ENCODE assay signal across 17 cellular contexts in genomic region chr4:123232439-123232838, GRCh38.
DNase-seq lines count a peak whose midpoint lies in the region; ATAC-seq and TF ChIP-seq lines count a peak whose summit lies in the region.
"Had no signal": no experiment of that assay in that cellular context is flagged by ENCODE, and none has a peak within 500 bp of the region (broad histone marks: within the 10 kb centered on the region; RNA-seq: fewer than 3 reads in every experiment).

No MANE protein-coding gene starts in this region.

- H3K27me3 ChIP-seq in dorsolateral prefrontal cortex, result no peaks in the 10 kb centered on the region
- H3K27me3 ChIP-seq: heart left ventricle had no signal

- ATAC-seq in central memory CD8-positive, alpha-beta T cell (replicated peaks; ENCODE audit: extremely low read depth, poor library complexity, severe bottlenecking), result no peak
- no peak for ATAC-seq in GM21717 (IDR thresholded peaks at IDR 0.05; ENCODE audit: unreplicated experiment)
- ATAC-seq: HepG2 had no signal

- intact Hi-C loops in dorsolateral prefrontal cortex (cut with DNase I), result no loop called here

- H3K27ac ChIP-seq in dorsolateral prefrontal cortex, result no peak overlapping the region

- peaks cover 8% of the 10 kb centered on the region for H3K4me1 Mint-ChIP-seq in central memory CD8-positive, alpha-beta T cell
- peaks cover 45% of the 10 kb centered on the region for H3K4me1 Mint-ChIP-seq in neural crest cell
- no peaks in the 10 kb centered on the region for H3K4me1 Mint-ChIP-seq in activated CD4-positive, alpha-beta T cell treated with anti-CD3 and anti-CD28 coated beads, Interleukin-2, amount 10 ng/mL, durations not matched to agents 7 days and 5 days

- POLR2A ChIA-PET in activated CD4-positive, alpha-beta T cell treated with anti-CD3 and anti-CD28 coated beads, Interleukin-2, amount 10 ng/mL, durations not matched to agents 7 days and 5 days (lab: Charles Lee), result no interaction called here

- peaks cover 3% of the 10 kb centered on the region for H3K36me3 Mint-ChIP-seq in central memory CD8-positive, alpha-beta T cell (ENCODE audit: insufficient read depth)
- peaks cover 18% of the 10 kb centered on the region for H3K36me3 Mint-ChIP-seq in neural crest cell (ENCODE audit: low read depth)
- peaks cover 17% of the 10 kb centered on the region for H3K36me3 Mint-ChIP-seq in activated CD4-positive, alpha-beta T cell treated with anti-CD3 and anti-CD28 coated beads, Interleukin-2, amount 10 ng/mL, durations not matched to agents 7 days and 5 days (ENCODE audit: low read depth)

- H3K27me3 Mint-ChIP-seq in central memory CD8-positive, alpha-beta T cell, result no peaks in the 10 kb centered on the region
- H3K27me3 Mint-ChIP-seq in neural crest cell (ENCODE audit: low read depth), result no peaks in the 10 kb centered on the region
- H3K27me3 Mint-ChIP-seq in activated CD4-positive, alpha-beta T cell treated with anti-CD3 and anti-CD28 coated beads, Interleukin-2, amount 10 ng/mL, durations not matched to agents 7 days and 5 days, result no peaks in the 10 kb centered on the region
- H3K27me3 Mint-ChIP-seq: CD4-positive, alpha-beta T cell; natural killer cell treated with Interleukin-12 subunit alpha and Interleukin-12 subunit beta and Interleukin-15 and Interleukin-18, amount 100 ng/mL, for 72 hours had no signal

- H3K4me3 ChIP-seq in dorsolateral prefrontal cortex, result no peak overlapping the region
- H3K4me3 ChIP-seq: heart left ventricle had no signal

- no peaks in the 10 kb centered on the region for H3K9me3 Mint-ChIP-seq in central memory CD8-positive, alpha-beta T cell
- peaks cover 7% of the 10 kb centered on the region for H3K9me3 Mint-ChIP-seq in neural crest cell
- peaks cover 5% of the 10 kb centered on the region for H3K9me3 Mint-ChIP-seq in activated CD4-positive, alpha-beta T cell treated with anti-CD3 and anti-CD28 coated beads, Interleukin-2, amount 10 ng/mL, durations not matched to agents 7 days and 5 days
- H3K9me3 Mint-ChIP-seq: natural killer cell treated with Interleukin-12 subunit alpha and Interleukin-12 subunit beta and Interleukin-15 and Interleukin-18, amount 100 ng/mL, for 72 hours had no signal

- CTCF ChIA-PET in activated CD4-positive, alpha-beta T cell treated with anti-CD3 and anti-CD28 coated beads, Interleukin-2, amount 10 ng/mL, durations not matched to agents 7 days and 5 days (lab: Charles Lee), result no interaction called here

- H3K4me3 Mint-ChIP-seq in central memory CD8-positive, alpha-beta T cell, result no peak overlapping the region
- H3K4me3 Mint-ChIP-seq in neural crest cell, result no peak overlapping the region
- no peak overlapping the region for H3K4me3 Mint-ChIP-seq in activated CD4-positive, alpha-beta T cell treated with anti-CD3 and anti-CD28 coated beads, Interleukin-2, amount 10 ng/mL, durations not matched to agents 7 days and 5 days
- H3K4me3 Mint-ChIP-seq: CD4-positive, alpha-beta T cell; natural killer cell treated with Interleukin-12 subunit alpha and Interleukin-12 subunit beta and Interleukin-15 and Interleukin-18, amount 100 ng/mL, for 72 hours had no signal

- peak overlapping the region; percentile 5 for H3K27ac Mint-ChIP-seq in central memory CD8-positive, alpha-beta T cell (ENCODE audit: low read depth)
- peak overlapping the region; percentile 48 for H3K27ac Mint-ChIP-seq in neural crest cell (ENCODE audit: unreplicated experiment)
- no peak overlapping the region for H3K27ac Mint-ChIP-seq in activated CD4-positive, alpha-beta T cell treated with anti-CD3 and anti-CD28 coated beads, Interleukin-2, amount 10 ng/mL, durations not matched to agents 7 days and 5 days
- H3K27ac Mint-ChIP-seq: CD4-positive, alpha-beta T cell; natural killer cell treated with Interleukin-12 subunit alpha and Interleukin-12 subunit beta and Interleukin-15 and Interleukin-18, amount 100 ng/mL, for 72 hours had no signal

- TF ChIP-seq CTCF in neural crest cell (conservative IDR thresholded peaks at IDR 0.05), result no peak
- TF ChIP-seq CTCF in dorsolateral prefrontal cortex (IDR thresholded peaks at IDR 0.05 in 54 of 56, conservative IDR thresholded peaks at IDR 0.05 in 2 of 56; ENCODE audit: low read depth in 1 of 56, partially characterized antibody in 56 of 56), result no peak

- DNase-seq in EL (peak; percentile 68), NOMO-1 treated with DMSO at 0.1 percent for 48 hours (lab: John Stamatoyannopoulos, UW; ENCODE audit: unreplicated experiment) (peak; percentile 88), neural crest cell (ENCODE audit: low read depth, low spot score) (no peak), dorsolateral prefrontal cortex (no peak)
- DNase-seq in central memory CD8-positive, alpha-beta T cell (ENCODE audit: low spot score in 2 of 2), result no peak
- no peak for DNase-seq in activated CD4-positive, alpha-beta T cell treated with anti-CD3 and anti-CD28 coated beads, Interleukin-2, amount 10 ng/mL, durations not matched to agents 7 days and 5 days
- no peak for DNase-seq in activated CD8-positive, alpha-beta memory T cell treated with anti-CD3 and anti-CD28 coated beads, Interleukin-2, amount 50 U/mL, for 4 hours
- DNase-seq: activated T-cell treated with anti-CD3 and anti-CD28 coated beads for 4 hours; amygdala; CD4-positive, alpha-beta T cell; heart left ventricle; NCI-H1694; NCI-H69; SHP77 treated with DMSO at 0.1 percent for 48 hours had no signal

Comparison
In these comparisons a context has a peak if more than half of its experiments do, and no peak if none do; other contexts are left out.
1. DNase-seq: peak in EL (single experiment) and NOMO-1 treated with DMSO at 0.1 percent for 48 hours (single experiment); none in central memory CD8-positive, alpha-beta T cell (0 of 2), neural crest cell (single experiment), dorsolateral prefrontal cortex (0 of 10), activated CD4-positive, alpha-beta T cell treated with anti-CD3 and anti-CD28 coated beads, Interleukin-2, amount 10 ng/mL, durations not matched to agents 7 days and 5 days (single experiment) and activated CD8-positive, alpha-beta memory T cell treated with anti-CD3 and anti-CD28 coated beads, Interleukin-2, amount 50 U/mL, for 4 hours (single experiment).